ENCODE assay signal across 8 cellular contexts in genomic region chr20:50137702-50138101, GRCh38. TPM values are rescaled to one million over a fixed set of nuclear protein-coding genes. Genes with fewer than 3 reads are reported as not detected.
DNase-seq lines count a peak whose midpoint lies in the region; ATAC-seq, FAIRE-seq and TF ChIP-seq lines count a peak whose summit lies in the region.
"Not testable (repeated sequence)": the region's sequence is repeated elsewhere in the genome, so short reads cannot be mapped to it uniquely, and the experiment has no call there.

No MANE protein-coding gene starts in this region.

- TF ChIP-seq CTCF in A549 (IDR thresholded peaks at IDR 0.05); breast epithelium (IDR thresholded peaks at IDR 0.05); fibroblast of mammary gland (conservative IDR thresholded peaks at IDR 0.05; ENCODE audit: control insufficient read depth, insufficient read depth, low read depth, low read length); osteoblast (IDR thresholded peaks at IDR 0.05; ENCODE audit: extremely low read depth, low read depth, low read length); stomach (IDR thresholded peaks at IDR 0.05): not testable (repeated sequence)

- H2AFZ ChIP-seq in osteoblast (ENCODE audit: low read length), result not testable (repeated sequence)

- not testable (repeated sequence) for H3K4me3 Mint-ChIP-seq in activated CD4-positive, alpha-beta T cell treated with anti-CD3 and anti-CD28 coated beads for 36 hours

- peaks cover 95% of the 10 kb centered on the region for H3K79me2 ChIP-seq in osteoblast (ENCODE audit: insufficient read depth, low read length)

- peaks cover 63% of the 10 kb centered on the region for H3K4me1 ChIP-seq in A549
- peaks cover 0 to 11% of the 10 kb centered on the region in 2 donors for H3K4me1 ChIP-seq in breast epithelium
- peaks cover 34% of the 10 kb centered on the region for H3K4me1 ChIP-seq in osteoblast (ENCODE audit: insufficient read depth, low read length)
- peaks cover 26 to 81% (median 54%) of the 10 kb centered on the region in 4 donors for H3K4me1 ChIP-seq in stomach

- H3K36me3 Mint-ChIP-seq in activated CD4-positive, alpha-beta T cell treated with anti-CD3 and anti-CD28 coated beads for 36 hours (ENCODE audit: low read depth), result peaks cover 29% of the 10 kb centered on the region

- CTCF ChIA-PET in A549 (lab: Yijun Ruan, JAX), result interaction anchor here (0.8 to 9.6 kb wide), 6 partner anchors 10 to 42 kb away, joined by 3 to 123 read pairs (median 14); partner anchors contain the start of gene PEDS1
- CTCF ChIA-PET in activated CD4-positive, alpha-beta T cell treated with anti-CD3 and anti-CD28 coated beads for 36 hours (lab: Charles Lee), result interaction anchor here (0.5 to 1.0 kb wide), 2 partner anchors 10 to 67 kb away, joined by 3 to 4 read pairs; no protein-coding TSS in a partner anchor

- TF ChIP-seq EP300 in A549 (IDR thresholded peaks at IDR 0.05); stomach (IDR thresholded peaks at IDR 0.05): not testable (repeated sequence)

- H3K27me3 Mint-ChIP-seq in activated CD4-positive, alpha-beta T cell treated with anti-CD3 and anti-CD28 coated beads for 36 hours, result not testable (repeated sequence)

- peaks cover 17% of the 10 kb centered on the region for H4K20me1 ChIP-seq in osteoblast (ENCODE audit: insufficient read depth, low read length)

- not testable (repeated sequence) for FAIRE-seq in A549 (lab: Jason Lieb, UNC)

- not testable (repeated sequence) for H3K9me3 Mint-ChIP-seq in activated CD4-positive, alpha-beta T cell treated with anti-CD3 and anti-CD28 coated beads for 36 hours (ENCODE audit: low read depth)

- not testable (repeated sequence) for H3K27me3 ChIP-seq in breast epithelium; osteoblast (ENCODE audit: insufficient read depth, low read length); stomach

- 87% methylated on average over 13 of the region's 13 CpGs for WGBS in A549 (ENCODE audit: missing lambda C conversion rate)
- 73 to 92% (median 82%) methylated on average over 13 of the region's 13 CpGs for WGBS in stomach, 5 donors

- POLR2A ChIA-PET in A549 (lab: Yijun Ruan, JAX), result interaction anchor here (0.9 kb wide), 1 partner anchor 16 kb away, joined by 3 read pairs; the partner anchor contains the start of gene PEDS1
- POLR2A ChIA-PET in activated CD4-positive, alpha-beta T cell treated with anti-CD3 and anti-CD28 coated beads for 36 hours (lab: Charles Lee), result not testable (repeated sequence)

- not testable (repeated sequence) for H3K4me3 ChIP-seq in A549; breast epithelium; fibroblast of mammary gland (ENCODE audit: control insufficient read depth, low read depth, low read length); osteoblast (ENCODE audit: insufficient read depth, low read length); stomach

- H3K4me1 Mint-ChIP-seq in activated CD4-positive, alpha-beta T cell treated with anti-CD3 and anti-CD28 coated beads for 36 hours, result peaks cover 17% of the 10 kb centered on the region

- peak overlapping the region; percentile 47 for H3K27ac Mint-ChIP-seq in activated CD4-positive, alpha-beta T cell treated with anti-CD3 and anti-CD28 coated beads for 36 hours

- H3K36me3 ChIP-seq in breast epithelium, result not testable (repeated sequence)
- H3K36me3 ChIP-seq in osteoblast (ENCODE audit: insufficient read depth, low read length) (peaks cover 48% of the 10 kb centered on the region), stomach (peaks cover 19 to 84% (median 72%) of the 10 kb centered on the region in 4 donors)

- H3K9me3 ChIP-seq in A549; breast epithelium; osteoblast (ENCODE audit: low read depth, low read length); stomach: not testable (repeated sequence)

- not testable (repeated sequence) for TF ChIP-seq POLR2A in A549 (IDR thresholded peaks at IDR 0.05; ENCODE audit: low read length); breast epithelium (IDR thresholded peaks at IDR 0.05); stomach (IDR thresholded peaks at IDR 0.05)

- intact Hi-C loops in activated CD4-positive, alpha-beta T cell treated with anti-CD3 and anti-CD28 coated beads for 36 hours (cut with DNase I, micrococcal nuclease); breast epithelium (cut with DNase I; ENCODE audit: low total_unique reads); stomach (cut with DNase I; ENCODE audit: low total_unique reads): not testable (repeated sequence)

- not testable (repeated sequence) for DNase-seq in A549 (ENCODE audit: low read depth in 1 of 2, low spot score in 1 of 2); activated CD4-positive, alpha-beta T cell treated with anti-CD3 and anti-CD28 coated beads for 36 hours; breast epithelium (ENCODE audit: low spot score in 2 of 2); osteoblast (ENCODE audit: insufficient read length, low spot score, missing footprints); stomach
- DNase-seq in LHCN-M2 (ENCODE audit: low read depth) (peak; percentile 59), fibroblast of mammary gland (ENCODE audit: low read depth) (peak; percentile 79), inferior parietal cortex (ENCODE audit: extremely low spot score) (peak; percentile 65)

- H3K27ac ChIP-seq in A549 (peak overlapping the region; percentile 72 to 76), breast epithelium (peak overlapping the region; percentile 69 to 86), osteoblast (ENCODE audit: low read depth, low read length) (peak overlapping the region; percentile 82), stomach (peak overlapping the region; percentile 37 to 70 (median 67))

- ATAC-seq in A549; activated CD4-positive, alpha-beta T cell treated with anti-CD3 and anti-CD28 coated beads for 36 hours: not testable (repeated sequence)

- H3K4me2 ChIP-seq in A549, result peak overlapping the region; percentile 25
- not testable (repeated sequence) for H3K4me2 ChIP-seq in osteoblast (ENCODE audit: insufficient read depth, low read length)

- TF ChIP-seq RAD21 in A549 (conservative IDR thresholded peaks at IDR 0.05 in 1 of 2, IDR thresholded peaks at IDR 0.05 in 1 of 2), result not testable (repeated sequence)

TF ChIP-seq in A549, 52 proteins besides CTCF, POLR2A, EP300 and RAD21:
- TF ChIP-seq CEBPB (IDR thresholded peaks at IDR 0.05), result peak; percentile 9 to 37; a peak in 2 of 4 replicates

RNA-seq across cellular contexts. Expression of gene PEDS1, which starts 15.8 kb away (rescaled TPM):
- polyA plus RNA-seq in A549 (2011; rRNA removed) (24.5 and 33.5 TPM in 2 replicates), A549 (2017; fragmentation: RNase III; extraction: RNeasy Plus Mini Kit Qiagen cat#74134 plus additional on column Dnase treatment) (23.1 to 26.5 TPM (median 25.8 TPM) in 3 replicates), stomach (10 to 100 TPM; 10.5 to 28.7 (median 15.5) TPM)
- polyA plus RNA-seq in A549 (2012; cell fraction: cytosol; rRNA removed), result 42.2 and 62.3 TPM in 2 replicates
- 37.3 and 53.0 TPM in 2 replicates for polyA plus RNA-seq in A549 (2012; cell fraction: nucleus; rRNA removed)
- polyA minus RNA-seq in A549 (2011; rRNA and poly(A)+ RNA removed), result 59.2 and 69.8 TPM in 2 replicates
- total RNA-seq in LHCN-M2 (2014; rRNA removed) (25.8 and 37.7 TPM in 2 replicates), breast epithelium (10 to 100 TPM; 12.9 to 29.4 (median 18.0) TPM), osteoblast (33.3 and 37.6 TPM in 2 replicates), stomach (10 to 100 TPM in 3 of 5 donors, 1 to 10 TPM in 2; 1.8 to 79.4 (median 19.4) TPM)
- 23.8 TPM for polyA plus RNA-seq in LHCN-M2 (2012)
- 10 to 100 TPM; 13.2 to 16.8 TPM for total RNA-seq in activated CD4-positive, alpha-beta T cell treated with anti-CD3 and anti-CD28 coated beads for 36 hours

RNA-seq across cellular contexts. Expression of gene UBE2V1, which starts 24.8 kb away (rescaled TPM):
- polyA plus RNA-seq in A549 (2011; rRNA removed) (114 and 141 TPM in 2 replicates), A549 (2017; fragmentation: RNase III; extraction: RNeasy Plus Mini Kit Qiagen cat#74134 plus additional on column Dnase treatment) (129 to 143 TPM (median 130 TPM) in 3 replicates), stomach (10 to 100 TPM; 64.7 to 90.3 (median 80.3) TPM)
- 71.2 and 72.5 TPM in 2 replicates for polyA plus RNA-seq in A549 (2012; cell fraction: cytosol; rRNA removed)
- polyA plus RNA-seq in A549 (2012; cell fraction: nucleus; rRNA removed), result 26.1 and 63.7 TPM in 2 replicates
- 62.8 and 69.9 TPM in 2 replicates for polyA minus RNA-seq in A549 (2011; rRNA and poly(A)+ RNA removed)
- total RNA-seq in LHCN-M2 (2014; rRNA removed) (61.5 and 71.5 TPM in 2 replicates), breast epithelium (10 to 100 TPM; 63.8 to 81.6 (median 79.9) TPM), osteoblast (90.8 and 100 TPM in 2 replicates), stomach (100 to 1,000 TPM in 1 of 5 donors, 10 to 100 TPM in 4; 52.6 to 111 (median 61.8) TPM)
- polyA plus RNA-seq in LHCN-M2 (2012), result 126 TPM
- total RNA-seq in activated CD4-positive, alpha-beta T cell treated with anti-CD3 and anti-CD28 coated beads for 36 hours, result 100 to 1,000 TPM; 177 to 265 TPM

RNA-seq across cellular contexts. Expression of gene CEBPB, which starts 52.9 kb away (rescaled TPM):
- 35.9 and 45.4 TPM in 2 replicates for polyA plus RNA-seq in A549 (2011; rRNA removed)
- polyA plus RNA-seq in A549 (2012; cell fraction: cytosol; rRNA removed), result 71.1 and 106 TPM in 2 replicates
- 82.9 and 128 TPM in 2 replicates for polyA plus RNA-seq in A549 (2012; cell fraction: nucleus; rRNA removed)
- polyA plus RNA-seq in A549 (2017; fragmentation: RNase III; extraction: RNeasy Plus Mini Kit Qiagen cat#74134 plus additional on column Dnase treatment), result 58.9 to 74.0 TPM (median 66.6 TPM) in 3 replicates
- polyA minus RNA-seq in A549 (2011; rRNA and poly(A)+ RNA removed), result 18.3 and 20.0 TPM in 2 replicates
- total RNA-seq in LHCN-M2 (2014; rRNA removed), result 54.9 and 59.3 TPM in 2 replicates
- polyA plus RNA-seq in LHCN-M2 (2012), result 13.4 TPM
- 10 to 100 TPM; 28.9 to 40.1 TPM for total RNA-seq in activated CD4-positive, alpha-beta T cell treated with anti-CD3 and anti-CD28 coated beads for 36 hours
- total RNA-seq in breast epithelium, result 100 to 1,000 TPM; 137 to 177 (median 149) TPM
- total RNA-seq in osteoblast, result 75.7 and 79.3 TPM in 2 replicates
- 100 to 1,000 TPM in 2 of 5 donors, 10 to 100 TPM in 3; 21.1 to 200 (median 37.1) TPM for total RNA-seq in stomach
- 10 to 100 TPM; 24.5 to 41.5 (median 30.2) TPM for polyA plus RNA-seq in stomach
